ENCODE assay signal across 13 cellular contexts in the genomic region with DNA sequence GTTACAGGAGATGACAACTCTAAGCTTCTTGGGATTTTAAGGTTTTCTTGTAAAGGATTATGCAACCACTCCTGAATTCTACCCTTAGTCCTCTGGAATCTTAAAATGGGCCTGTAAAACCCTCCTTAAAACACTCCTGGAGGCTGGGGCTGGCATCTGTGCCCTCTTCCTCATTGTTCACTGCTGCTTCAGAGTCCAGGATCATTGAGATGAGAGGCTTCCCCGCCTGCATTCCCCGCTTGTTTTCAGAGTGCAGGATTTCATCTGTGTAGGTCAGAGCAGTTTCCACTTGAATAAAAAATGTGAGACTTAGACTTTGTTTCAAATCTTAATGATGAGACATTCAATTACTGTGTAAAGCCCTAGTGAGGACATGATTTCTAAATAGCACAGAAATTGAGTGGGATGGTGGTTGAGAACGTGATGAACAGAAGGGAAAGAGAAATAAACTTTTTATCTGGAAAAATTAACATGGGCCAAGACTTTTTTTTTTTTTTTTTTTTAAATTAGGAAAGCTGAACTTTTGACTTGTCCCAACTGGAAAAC. TPM values are rescaled to one million over a fixed set of nuclear protein-coding genes. Genes with fewer than 3 reads are reported as not detected.
DNase-seq lines count a peak whose midpoint lies in the region; ATAC-seq and TF ChIP-seq lines count a peak whose summit lies in the region.
"Had no signal": no experiment of that assay in that cellular context is flagged by ENCODE, and none has a peak within 500 bp of the region (broad histone marks: within the 10 kb centered on the region; RNA-seq: fewer than 3 reads in every experiment).

No MANE protein-coding gene starts in this region.

- no peaks in the 10 kb centered on the region for H3K9me3 Mint-ChIP-seq in chondrocyte (ENCODE audit: low read depth)
- no peaks in the 10 kb centered on the region for H3K9me3 Mint-ChIP-seq in activated T-cell treated with anti-CD3 and anti-CD28 coated beads, Interleukin-2, amount 50 U/mL, for 24 hours
- H3K9me3 Mint-ChIP-seq: activated T-helper 1 cell treated with anti-CD3 and anti-CD28 coated beads, Interleukin-12 subunit alpha, Interleukin-12 subunit beta, Interleukin-2, Interleukin-4 antibody, amounts not matched to agents 30 ng/mL and 10 ng/mL and 1 ng/mL, durations not matched to agents 14 hours and 24 hours and 36 hours had no signal

- H3K27ac Mint-ChIP-seq in chondrocyte (ENCODE audit: unreplicated experiment) = peak overlapping the region; percentile 14
- H3K27ac Mint-ChIP-seq in activated T-cell treated with anti-CD3 and anti-CD28 coated beads, Interleukin-2, amount 50 U/mL, for 24 hours = no peak overlapping the region
- H3K27ac Mint-ChIP-seq: activated T-helper 1 cell treated with anti-CD3 and anti-CD28 coated beads, Interleukin-12 subunit alpha, Interleukin-12 subunit beta, Interleukin-2, Interleukin-4 antibody, amounts not matched to agents 30 ng/mL and 10 ng/mL and 1 ng/mL, durations not matched to agents 14 hours and 24 hours and 36 hours had no signal

- H3K27me3 Mint-ChIP-seq in chondrocyte (ENCODE audit: low read depth) = no peaks in the 10 kb centered on the region
- no peaks in the 10 kb centered on the region for H3K27me3 Mint-ChIP-seq in activated T-cell treated with anti-CD3 and anti-CD28 coated beads, Interleukin-2, amount 50 U/mL, for 24 hours

- ATAC-seq in left lung = peak; percentile 95
- ATAC-seq in sciatic nerve = peak; percentile 79
- ATAC-seq in GM18511 (IDR thresholded peaks at IDR 0.05; ENCODE audit: unreplicated experiment) = no peak
- ATAC-seq in HG03196 (IDR thresholded peaks at IDR 0.05; ENCODE audit: unreplicated experiment) = no peak
- ATAC-seq in HG03439 (IDR thresholded peaks at IDR 0.05; ENCODE audit: unreplicated experiment) = no peak

- H3K27ac ChIP-seq in left lung = peak overlapping the region; percentile 48 to 52

- DNase-seq in HT-29 (ENCODE audit: low spot score) (peak; percentile 35), chondrocyte (ENCODE audit: low spot score) (no peak), left lung (peak in 1 of 2 donors; percentile 54), sciatic nerve (ENCODE audit: low spot score) (no peak)
- DNase-seq in activated T-cell treated with anti-CD3 and anti-CD28 coated beads, Interleukin-2, amount 50 U/mL, for 24 hours = no peak
- DNase-seq: kidney; SHP77; stimulated activated naive CD4-positive, alpha-beta T cell treated with Interleukin-2 at 50 U/mL for 16 hours had no signal

- no peaks in the 10 kb centered on the region for H3K27me3 ChIP-seq in left lung

- intact Hi-C loops in left lung (cut with DNase I) = no loop called here
- intact Hi-C loops in sciatic nerve (cut with DNase I) = no loop called here

- H3K9me3 ChIP-seq in left lung = no peaks in the 10 kb centered on the region

- H3K4me3 ChIP-seq in left lung = no peak overlapping the region
- H3K4me3 ChIP-seq: smooth muscle cell had no signal

- TF ChIP-seq CTCF in chondrocyte (IDR thresholded peaks at IDR 0.05) (no peak), left lung (IDR thresholded peaks at IDR 0.05) (no peak)

- H3K36me3 ChIP-seq in left lung = no peaks in the 10 kb centered on the region

- peaks cover 0 to 5% of the 10 kb centered on the region in 2 donors for H3K4me1 ChIP-seq in left lung

- H3K4me1 Mint-ChIP-seq in chondrocyte (ENCODE audit: low read depth) = peaks cover 17% of the 10 kb centered on the region
- H3K4me1 Mint-ChIP-seq in activated T-cell treated with anti-CD3 and anti-CD28 coated beads, Interleukin-2, amount 50 U/mL, for 24 hours (ENCODE audit: low read depth) = peaks cover 12% of the 10 kb centered on the region

- no peaks in the 10 kb centered on the region for H3K36me3 Mint-ChIP-seq in chondrocyte (ENCODE audit: low read depth)
- H3K36me3 Mint-ChIP-seq in activated T-cell treated with anti-CD3 and anti-CD28 coated beads, Interleukin-2, amount 50 U/mL, for 24 hours (ENCODE audit: low read depth) = peaks cover 10% of the 10 kb centered on the region

- no peak overlapping the region for H3K4me3 Mint-ChIP-seq in chondrocyte (ENCODE audit: unreplicated experiment)
- no peak overlapping the region for H3K4me3 Mint-ChIP-seq in activated T-cell treated with anti-CD3 and anti-CD28 coated beads, Interleukin-2, amount 50 U/mL, for 24 hours
- H3K4me3 Mint-ChIP-seq: activated T-helper 1 cell treated with anti-CD3 and anti-CD28 coated beads, Interleukin-12 subunit alpha, Interleukin-12 subunit beta, Interleukin-2, Interleukin-4 antibody, amounts not matched to agents 30 ng/mL and 10 ng/mL and 1 ng/mL, durations not matched to agents 14 hours and 24 hours and 36 hours had no signal

RNA-seq across cellular contexts. Expression of a gene that starts 40.4 kb away (rescaled TPM):
- 33.7 and 33.8 TPM in 2 replicates for total RNA-seq in HT-29 (2014; rRNA removed; shearing (Covaris generic))
- 8.3 to 75.9 TPM (median 8.9 TPM) in 3 replicates for total RNA-seq in chondrocyte
- total RNA-seq in left lung = 10 to 100 TPM; 18.7 to 20.3 TPM
- 18.8 TPM for total RNA-seq in sciatic nerve

Comparison
In these comparisons a context has a peak if more than half of its experiments do, and no peak if none do; other contexts are left out.
1. ATAC-seq: peak in left lung (single experiment) and sciatic nerve (single experiment); none in GM18511 (single experiment), HG03196 (single experiment) and HG03439 (single experiment).